Comparison of ENCODE assay signal across 17 cellular contexts in genomic region chr2:28366149-28366495, GRCh38. TPM values are rescaled to one million over a fixed set of nuclear protein-coding genes. Genes with fewer than 3 reads are reported as not detected.
DNase-seq lines count a peak whose midpoint lies in the region; ATAC-seq and TF ChIP-seq lines count a peak whose summit lies in the region.
"Had no signal": no experiment of that assay in that cellular context is flagged by ENCODE, and none has a peak within 500 bp of the region (broad histone marks: within the 10 kb centered on the region; RNA-seq: fewer than 3 reads in every experiment).

No MANE protein-coding gene starts in this region.

- H4K20me1 ChIP-seq in H9 (ENCODE audit: control insufficient read depth, insufficient read depth, insufficient read length) = no peaks in the 10 kb centered on the region

- H3K23ac ChIP-seq in H9 (ENCODE audit: insufficient read length, low read depth, low read length) = no peak overlapping the region

- H2AFZ ChIP-seq in parathyroid adenoma (peak overlapping the region; percentile 66), H9 (ENCODE audit: low read length) (no peak overlapping the region)

- WGBS in H9 (ENCODE audit: extremely low coverage, insufficient read length, low lambda C conversion rate) = no CpG with 5 or more reads among the region's 10 CpGs

- no peaks in the 10 kb centered on the region for H3K36me3 ChIP-seq in CD8-positive, alpha-beta T cell (ENCODE audit: insufficient read depth, low read length)
- H3K36me3 ChIP-seq in SJCRH30 (no peaks in the 10 kb centered on the region), parathyroid adenoma (ENCODE audit: control insufficient read depth, insufficient read depth, low read length) (no peaks in the 10 kb centered on the region)
- H3K36me3 ChIP-seq: brain microvascular endothelial cell had no signal

- peaks cover 4% of the 10 kb centered on the region for H3K27me3 Mint-ChIP-seq in CD8-positive, alpha-beta T cell (ENCODE audit: low read depth)
- no peaks in the 10 kb centered on the region for H3K27me3 Mint-ChIP-seq in effector memory CD8-positive, alpha-beta T cell
- H3K27me3 Mint-ChIP-seq in type B pancreatic cell = peaks cover 3% of the 10 kb centered on the region
- H3K27me3 Mint-ChIP-seq in H9 (ENCODE audit: low read depth) = peaks cover 9% of the 10 kb centered on the region

- H2BK15ac ChIP-seq in H9 (ENCODE audit: low read depth, low read length) = no peak overlapping the region

- no peaks in the 10 kb centered on the region for H3K9me3 ChIP-seq in CD8-positive, alpha-beta T cell (ENCODE audit: low read length)
- H3K9me3 ChIP-seq in SJCRH30 (replicated peaks) = no peaks in the 10 kb centered on the region
- no peaks in the 10 kb centered on the region for H3K9me3 ChIP-seq in parathyroid adenoma (ENCODE audit: control insufficient read depth, low read length)
- no peaks in the 10 kb centered on the region for H3K9me3 ChIP-seq in H9 (ENCODE audit: control insufficient read depth, low read depth, low read length)

- H3K9ac ChIP-seq in parathyroid adenoma (no peak overlapping the region), H9 (ENCODE audit: extremely low read depth, insufficient read length, low read length) (no peak overlapping the region)

- peak overlapping the region; percentile 74 for H3K27ac Mint-ChIP-seq in CD8-positive, alpha-beta T cell
- H3K27ac Mint-ChIP-seq in effector memory CD8-positive, alpha-beta T cell = peak overlapping the region; percentile 95 to 96
- H3K27ac Mint-ChIP-seq in type B pancreatic cell (no peak overlapping the region), H9 (no peak overlapping the region)
- H3K27ac Mint-ChIP-seq: B cell had no signal

- H3K14ac ChIP-seq in H9 (ENCODE audit: insufficient read depth, low read length) = no peak overlapping the region

- peak overlapping the region; percentile 21 for H3K27ac ChIP-seq in CD8-positive, alpha-beta T cell (ENCODE audit: low read depth, low read length)
- peak overlapping the region; percentile 94 for H3K27ac ChIP-seq in SJCRH30
- no peak overlapping the region for H3K27ac ChIP-seq in parathyroid adenoma
- H3K27ac ChIP-seq in H9 (ENCODE audit: insufficient read length, low read depth, low read length) = no peak overlapping the region
- H3K27ac ChIP-seq: brain microvascular endothelial cell had no signal

- no peak overlapping the region for H4K91ac ChIP-seq in H9 (ENCODE audit: insufficient read length, low read depth, low read length)

- H2BK12ac ChIP-seq in H9 (ENCODE audit: insufficient read length, low read depth, low read length) = no peak overlapping the region

- POLR2A ChIA-PET in CD8-positive, alpha-beta T cell (lab: Charles Lee) = interaction anchor here (0.6 to 1.0 kb wide), 2 partner anchors 57 to 102 kb away, joined by 3 read pairs; no protein-coding TSS in a partner anchor

- H2BK120ac ChIP-seq in H9 (ENCODE audit: low read depth, low read length, poor library complexity, severe bottlenecking) = no peak overlapping the region

- peak overlapping the region; percentile 66 for H3K4me3 Mint-ChIP-seq in CD8-positive, alpha-beta T cell
- H3K4me3 Mint-ChIP-seq in effector memory CD8-positive, alpha-beta T cell = peak overlapping the region; percentile 72 to 82
- H3K4me3 Mint-ChIP-seq in type B pancreatic cell = no peak overlapping the region
- no peak overlapping the region for H3K4me3 Mint-ChIP-seq in H9
- H3K4me3 Mint-ChIP-seq: B cell had no signal

- H3K79me2 ChIP-seq in parathyroid adenoma (no peaks in the 10 kb centered on the region), H9 (ENCODE audit: insufficient read depth, low read length) (no peaks in the 10 kb centered on the region)

- H3K4me1 Mint-ChIP-seq in CD8-positive, alpha-beta T cell (ENCODE audit: low read depth) = peaks cover 47% of the 10 kb centered on the region
- H3K4me1 Mint-ChIP-seq in effector memory CD8-positive, alpha-beta T cell (ENCODE audit: low read depth in 2 of 2) = peaks cover 63 to 69% of the 10 kb centered on the region in 2 donors
- peaks cover 43% of the 10 kb centered on the region for H3K4me1 Mint-ChIP-seq in type B pancreatic cell (ENCODE audit: unreplicated experiment)
- H3K4me1 Mint-ChIP-seq in H9 = peaks cover 17 to 21% of the 10 kb centered on the region in 2 experiments

- no peaks in the 10 kb centered on the region for H3K36me3 Mint-ChIP-seq in CD8-positive, alpha-beta T cell
- peaks cover 12% of the 10 kb centered on the region for H3K36me3 Mint-ChIP-seq in effector memory CD8-positive, alpha-beta T cell (ENCODE audit: insufficient read depth)
- H3K36me3 Mint-ChIP-seq in type B pancreatic cell (no peaks in the 10 kb centered on the region), H9 (ENCODE audit: insufficient read depth in 1 of 3, low read depth in 3 of 3) (no peaks in the 10 kb centered on the region)
- H3K36me3 Mint-ChIP-seq: naive B cell had no signal

- DNase-seq in CD8-positive, alpha-beta T cell = no peak
- DNase-seq in SJCRH30 (no peak), medulla oblongata (ENCODE audit: extremely low spot score) (no peak), type B pancreatic cell (ENCODE audit: extremely low spot score, unreplicated experiment) (no peak), H9 (no peak), HuH-7.5 (ENCODE audit: low spot score) (no peak)
- DNase-seq in effector memory CD8-positive, alpha-beta T cell = no peak
- DNase-seq: activated gamma-delta T cell, dorsolateral prefrontal cortex, HCEC 1CT, hypothalamus, IMR-90, naive B cell, Right ventricle myocardium superior had no signal

- no peak overlapping the region for H3K56ac ChIP-seq in H9 (ENCODE audit: insufficient read length, low read depth, low read length)

- no peak overlapping the region for H3K4me2 ChIP-seq in parathyroid adenoma (ENCODE audit: low read length)
- H3K4me2 ChIP-seq in H9 (ENCODE audit: insufficient read depth, insufficient read length, low read length) = no peak overlapping the region

- peak overlapping the region; percentile 30 for H3K4me3 ChIP-seq in CD8-positive, alpha-beta T cell (ENCODE audit: low read depth, low read length)
- no peak overlapping the region for H3K4me3 ChIP-seq in SJCRH30
- H3K4me3 ChIP-seq in parathyroid adenoma (ENCODE audit: low read depth, low read length) = no peak overlapping the region
- H3K4me3 ChIP-seq: dorsolateral prefrontal cortex had no signal

- ATAC-seq in CD8-positive, alpha-beta T cell = no peak
- ATAC-seq in effector memory CD8-positive, alpha-beta T cell (replicated peaks) = no peak

- no peak overlapping the region for H3K18ac ChIP-seq in H9 (ENCODE audit: insufficient read length, low read depth, low read length)

- H3K79me1 ChIP-seq in H9 (ENCODE audit: insufficient read depth, low read depth, low read length, poor library complexity, severe bottlenecking) = no peaks in the 10 kb centered on the region

- CTCF ChIA-PET in CD8-positive, alpha-beta T cell (lab: Charles Lee) = interaction anchor here (1.5 kb wide), 1 partner anchor 13 kb away, joined by 3 read pairs; no protein-coding TSS in a partner anchor

- H2AK5ac ChIP-seq in H9 (ENCODE audit: insufficient read length, low read length) = no peak overlapping the region

- no peak for TF ChIP-seq CTCF in CD8-positive, alpha-beta T cell (IDR thresholded peaks at IDR 0.05)
- no peak for TF ChIP-seq CTCF in parathyroid adenoma (IDR thresholded peaks at IDR 0.05)
- no peak for TF ChIP-seq CTCF in type B pancreatic cell (conservative IDR thresholded peaks at IDR 0.05)
- no peak for TF ChIP-seq CTCF in H9 (conservative IDR thresholded peaks at IDR 0.05)

- H2BK5ac ChIP-seq in H9 (ENCODE audit: insufficient read length, low read length) = no peak overlapping the region

- H4K5ac ChIP-seq in H9 (ENCODE audit: insufficient read length, low read depth, low read length) = no peak overlapping the region

- H3K4ac ChIP-seq in H9 (ENCODE audit: low read depth, low read length) = no peak overlapping the region

- intact Hi-C loops in CD8-positive, alpha-beta T cell (cut with DNase I, micrococcal nuclease) = loop anchor here (1.0 to 2.0 kb wide), 2 partner anchors 17 to 26 kb away; partner anchors contain the start of gene FOSL2 (in 1 of the 2)

- no peaks in the 10 kb centered on the region for H3K23me2 ChIP-seq in H9 (ENCODE audit: insufficient read length, low read depth, low read length, poor library complexity, severe bottlenecking)

- no peak overlapping the region for H2BK20ac ChIP-seq in H9 (ENCODE audit: low read depth, low read length, poor library complexity, severe bottlenecking)

- no peaks in the 10 kb centered on the region for H3K9me3 Mint-ChIP-seq in CD8-positive, alpha-beta T cell
- no peaks in the 10 kb centered on the region for H3K9me3 Mint-ChIP-seq in effector memory CD8-positive, alpha-beta T cell
- H3K9me3 Mint-ChIP-seq in type B pancreatic cell (no peaks in the 10 kb centered on the region), H9 (no peaks in the 10 kb centered on the region)

- H3T11ph ChIP-seq in H9 (ENCODE audit: low read length) = no peak overlapping the region

- H4K8ac ChIP-seq in H9 (replicated peaks; ENCODE audit: insufficient read length, low read depth, low read length) = no peak overlapping the region

- H3K27me3 ChIP-seq in CD8-positive, alpha-beta T cell (ENCODE audit: insufficient read depth, low read length) = no peaks in the 10 kb centered on the region
- no peaks in the 10 kb centered on the region for H3K27me3 ChIP-seq in SJCRH30
- H3K27me3 ChIP-seq in parathyroid adenoma (ENCODE audit: control insufficient read depth, insufficient read depth, low read length) = no peaks in the 10 kb centered on the region
- no peaks in the 10 kb centered on the region for H3K27me3 ChIP-seq in H9 (ENCODE audit: insufficient read depth, low read length)
- H3K27me3 ChIP-seq: brain microvascular endothelial cell, dorsolateral prefrontal cortex had no signal

- H3K4me1 ChIP-seq in CD8-positive, alpha-beta T cell (ENCODE audit: insufficient read depth, low read length) = peaks cover 46% of the 10 kb centered on the region
- H3K4me1 ChIP-seq in SJCRH30 (peaks cover 65% of the 10 kb centered on the region), parathyroid adenoma (peaks cover 10% of the 10 kb centered on the region), H9 (ENCODE audit: insufficient read depth, low read length) (no peaks in the 10 kb centered on the region)

RNA-seq across cellular contexts. Expression of gene FOSL2, which starts 26.5 kb away (rescaled TPM):
- total RNA-seq in CD8-positive, alpha-beta T cell = 100 to 1,000 TPM; 359 to 360 TPM
- total RNA-seq in SJCRH30 (2014; rRNA removed; shearing (Covaris generic)) = 30.0 and 30.7 TPM in 2 replicates
- total RNA-seq in type B pancreatic cell (ENCODE audit: low replicate concordance) (42.1 and 100 TPM in 2 replicates), H9 (2021) (7.3 and 7.4 TPM in 2 replicates)

Comparison
In these comparisons a context has a peak if more than half of its experiments do, and no peak if none do; other contexts are left out.
1. H3K27ac ChIP-seq: peak in CD8-positive, alpha-beta T cell (single experiment) and SJCRH30 (single experiment); none in parathyroid adenoma (single experiment) and H9 (single experiment).
2. H3K27ac Mint-ChIP-seq: peak in CD8-positive, alpha-beta T cell (single experiment) and effector memory CD8-positive, alpha-beta T cell (2 of 2); none in type B pancreatic cell (single experiment) and H9 (0 of 3).
3. H3K4me3 Mint-ChIP-seq: peak in CD8-positive, alpha-beta T cell (single experiment) and effector memory CD8-positive, alpha-beta T cell (2 of 2); none in type B pancreatic cell (single experiment) and H9 (0 of 2).